Comparison of ENCODE assay signal across 20 cellular contexts in the genomic region with DNA sequence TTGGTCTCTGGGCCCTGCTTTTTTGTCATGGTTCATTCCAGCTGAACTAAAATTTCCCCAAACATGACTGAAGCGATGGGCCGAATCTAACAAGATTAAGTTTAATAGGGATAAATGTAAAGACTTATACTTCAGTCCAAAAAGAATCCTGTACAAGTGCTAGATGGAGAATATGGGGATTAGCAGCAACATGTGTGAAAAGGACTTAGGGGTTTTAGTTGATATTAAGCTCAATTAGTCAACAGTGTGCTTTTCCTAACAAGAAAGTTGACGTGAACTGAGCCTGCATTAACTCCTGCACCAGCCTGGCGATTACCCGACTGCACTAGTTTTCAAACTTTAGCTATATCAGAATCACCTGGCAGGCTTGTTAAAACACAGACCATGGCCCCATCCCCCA.
DNase-seq lines count a peak whose midpoint lies in the region; ATAC-seq and TF ChIP-seq lines count a peak whose summit lies in the region.
"Had no signal": no experiment of that assay in that cellular context is flagged by ENCODE, and none has a peak within 500 bp of the region (broad histone marks: within the 10 kb centered on the region; RNA-seq: fewer than 3 reads in every experiment).

No MANE protein-coding gene starts in this region.

- no peaks in the 10 kb centered on the region for H3K36me3 Mint-ChIP-seq in activated naive CD4-positive, alpha-beta T cell treated with anti-CD3 and anti-CD28 coated beads, Interleukin-2, amount 10 ng/mL, durations not matched to agents 7 days and 5 days
- H3K36me3 Mint-ChIP-seq: CD4-positive, CD25-positive, alpha-beta regulatory T cell; CD8-positive, alpha-beta memory T cell had no signal

- H3K4me1 ChIP-seq in PC-3 (ENCODE audit: insufficient read depth, low read length) (no peaks in the 10 kb centered on the region), aorta (ENCODE audit: control insufficient read depth in 1 of 2, insufficient read depth in 2 of 2, low read length in 2 of 2) (no peaks in the 10 kb centered on the region)
- H3K4me1 ChIP-seq: BLaER1 treated with 17β-estradiol and CSF1 and Interleukin-3, amounts not matched to agents 10 nM and 100 nM had no signal

- H3K4me2 ChIP-seq in PC-3 (ENCODE audit: low read length): no peak overlapping the region
- H3K4me2 ChIP-seq: BLaER1 treated with 17β-estradiol and CSF1 and Interleukin-3, amounts not matched to agents 10 nM and 100 nM had no signal

- H3K9me3 Mint-ChIP-seq in activated naive CD4-positive, alpha-beta T cell treated with anti-CD3 and anti-CD28 coated beads, Interleukin-2, amount 10 ng/mL, durations not matched to agents 7 days and 5 days: no peaks in the 10 kb centered on the region
- H3K9me3 Mint-ChIP-seq: CD8-positive, alpha-beta memory T cell; HFFc6 had no signal

- intact Hi-C loops in PC-3 (cut with micrococcal nuclease): no loop called here
- intact Hi-C loops in aorta (cut with DNase I): no loop called here
- intact Hi-C loops in cardiac septum (cut with DNase I): no loop called here

- ATAC-seq in PC-3 (no peak), aorta (ENCODE audit: low FRiP score) (no peak)
- ATAC-seq: HCT116, K562 had no signal

- H3K9me3 ChIP-seq in PC-3 (ENCODE audit: low read length) (no peaks in the 10 kb centered on the region), aorta (ENCODE audit: control insufficient read depth, low read length) (no peaks in the 10 kb centered on the region)
- H3K9me3 ChIP-seq: BLaER1 treated with 17β-estradiol and CSF1 and Interleukin-3, amounts not matched to agents 10 nM and 100 nM had no signal

- no peak overlapping the region for H3K9ac ChIP-seq in PC-3 (ENCODE audit: low read length)
- H3K9ac ChIP-seq: BLaER1 treated with 17β-estradiol and CSF1 and Interleukin-3, amounts not matched to agents 10 nM and 100 nM had no signal

- DNase-seq in D341Med (ENCODE audit: low spot score) (peak; percentile 32), NCI-H524 (lab: John Stamatoyannopoulos, UW) (peak; percentile 84 to 94), PC-3 (no peak), aorta (no peak), germinal center (ENCODE audit: low spot score) (no peak), cardiac septum (ENCODE audit: low spot score) (no peak)
- DNase-seq in activated naive CD4-positive, alpha-beta T cell treated with anti-CD3 and anti-CD28 coated beads, Interleukin-2, amount 10 ng/mL, durations not matched to agents 7 days and 5 days: no peak
- DNase-seq: 8988T; CD4-positive, CD25-positive, alpha-beta regulatory T cell; CD8-positive, alpha-beta memory T cell; COR-L47; DMS153; DMS79; GDM1; HFFc6; IMR-90 had no signal

- H3F3A ChIP-seq in PC-3 (ENCODE audit: low read length, unreplicated experiment): no peaks in the 10 kb centered on the region

- POLR2A ChIA-PET in PC-3 (lab: Charles Lee; ENCODE audit: unreplicated experiment): no interaction called here

- H3K27ac Mint-ChIP-seq in activated naive CD4-positive, alpha-beta T cell treated with anti-CD3 and anti-CD28 coated beads, Interleukin-2, amount 10 ng/mL, durations not matched to agents 7 days and 5 days: no peak overlapping the region
- H3K27ac Mint-ChIP-seq: B cell; CD4-positive, CD25-positive, alpha-beta regulatory T cell; HFFc6 had no signal

- H3K36me3 ChIP-seq in PC-3 (ENCODE audit: low read depth, low read length) (no peaks in the 10 kb centered on the region), aorta (ENCODE audit: control insufficient read depth in 1 of 2, insufficient read depth in 2 of 2, low read length in 1 of 2) (no peaks in the 10 kb centered on the region)
- H3K36me3 ChIP-seq: BLaER1 treated with 17β-estradiol and CSF1 and Interleukin-3, amounts not matched to agents 10 nM and 100 nM had no signal

- H3K4me3 ChIP-seq in PC-3 (ENCODE audit: low read length) (no peak overlapping the region), aorta (ENCODE audit: low read length in 2 of 2) (no peak overlapping the region)
- H3K4me3 ChIP-seq: BLaER1 treated with 17β-estradiol and CSF1 and Interleukin-3, amounts not matched to agents 10 nM and 100 nM; K562 had no signal

- CTCF ChIA-PET in PC-3 (lab: Charles Lee): no interaction called here
- CTCF ChIA-PET in activated naive CD4-positive, alpha-beta T cell treated with anti-CD3 and anti-CD28 coated beads, Interleukin-2, amount 10 ng/mL, durations not matched to agents 7 days and 5 days (lab: Charles Lee): interaction anchor here (1.0 kb wide), 1 partner anchor 46 kb away, joined by 3 read pairs; no protein-coding TSS in a partner anchor

- H3K4me3 Mint-ChIP-seq in activated naive CD4-positive, alpha-beta T cell treated with anti-CD3 and anti-CD28 coated beads, Interleukin-2, amount 10 ng/mL, durations not matched to agents 7 days and 5 days: no peak overlapping the region
- H3K4me3 Mint-ChIP-seq: B cell; CD4-positive, CD25-positive, alpha-beta regulatory T cell; CD8-positive, alpha-beta memory T cell; HFFc6 had no signal

- no peaks in the 10 kb centered on the region for H4K20me1 ChIP-seq in PC-3 (ENCODE audit: low read length)
- H4K20me1 ChIP-seq: BLaER1 treated with 17β-estradiol and CSF1 and Interleukin-3, amounts not matched to agents 10 nM and 100 nM had no signal

- no peaks in the 10 kb centered on the region for H3K79me2 ChIP-seq in PC-3 (ENCODE audit: low read length)

- H3K27me3 Mint-ChIP-seq in activated naive CD4-positive, alpha-beta T cell treated with anti-CD3 and anti-CD28 coated beads, Interleukin-2, amount 10 ng/mL, durations not matched to agents 7 days and 5 days: no peaks in the 10 kb centered on the region
- H3K27me3 Mint-ChIP-seq: B cell had no signal

- BruUV-seq in PC-3 (replicated peaks; lab: Mats Ljungman, UMichigan): no TSS peak

- 91 to 93% methylated on average over 5 of the region's 5 CpGs for WGBS in aorta, 2 donors

- H2AFZ ChIP-seq in PC-3 (ENCODE audit: low read length): no peak overlapping the region

- no peaks in the 10 kb centered on the region for H3K4me1 Mint-ChIP-seq in activated naive CD4-positive, alpha-beta T cell treated with anti-CD3 and anti-CD28 coated beads, Interleukin-2, amount 10 ng/mL, durations not matched to agents 7 days and 5 days
- H3K4me1 Mint-ChIP-seq: B cell; CD4-positive, CD25-positive, alpha-beta regulatory T cell; CD8-positive, alpha-beta memory T cell had no signal

- no peak overlapping the region for H3K27ac ChIP-seq in PC-3 (ENCODE audit: low read length)
- H3K27ac ChIP-seq in aorta (ENCODE audit: low read depth in 1 of 2, low read length in 2 of 2): no peak overlapping the region
- H3K27ac ChIP-seq: BLaER1 treated with 17β-estradiol and CSF1 and Interleukin-3, amounts not matched to agents 10 nM and 100 nM had no signal

- H3K27me3 ChIP-seq in PC-3 (ENCODE audit: low read length) (no peaks in the 10 kb centered on the region), aorta (ENCODE audit: control insufficient read depth in 1 of 2, insufficient read depth in 2 of 2, low read length in 1 of 2) (no peaks in the 10 kb centered on the region)
- H3K27me3 ChIP-seq: BLaER1 treated with 17β-estradiol and CSF1 and Interleukin-3, amounts not matched to agents 10 nM and 100 nM had no signal

- TF ChIP-seq CTCF in PC-3 (conservative IDR thresholded peaks at IDR 0.05; ENCODE audit: low read depth, low read length): 0 out of 2 replicates have a peak, but pooled peaks have one; percentile 1

- H3K9me2 ChIP-seq in PC-3 (replicated peaks; ENCODE audit: low read length): no peaks in the 10 kb centered on the region

Comparison
In these comparisons a context has a peak if more than half of its experiments do, and no peak if none do; other contexts are left out.
1. DNase-seq: peak in D341Med (single experiment) and NCI-H524 (2 of 2); none in PC-3 (single experiment), aorta (0 of 2), germinal center (single experiment), activated naive CD4-positive, alpha-beta T cell treated with anti-CD3 and anti-CD28 coated beads, Interleukin-2, amount 10 ng/mL, durations not matched to agents 7 days and 5 days (single experiment) and cardiac septum (single experiment).